Comparison of ENCODE assay signal across 1 cellular context in the genomic region with DNA sequence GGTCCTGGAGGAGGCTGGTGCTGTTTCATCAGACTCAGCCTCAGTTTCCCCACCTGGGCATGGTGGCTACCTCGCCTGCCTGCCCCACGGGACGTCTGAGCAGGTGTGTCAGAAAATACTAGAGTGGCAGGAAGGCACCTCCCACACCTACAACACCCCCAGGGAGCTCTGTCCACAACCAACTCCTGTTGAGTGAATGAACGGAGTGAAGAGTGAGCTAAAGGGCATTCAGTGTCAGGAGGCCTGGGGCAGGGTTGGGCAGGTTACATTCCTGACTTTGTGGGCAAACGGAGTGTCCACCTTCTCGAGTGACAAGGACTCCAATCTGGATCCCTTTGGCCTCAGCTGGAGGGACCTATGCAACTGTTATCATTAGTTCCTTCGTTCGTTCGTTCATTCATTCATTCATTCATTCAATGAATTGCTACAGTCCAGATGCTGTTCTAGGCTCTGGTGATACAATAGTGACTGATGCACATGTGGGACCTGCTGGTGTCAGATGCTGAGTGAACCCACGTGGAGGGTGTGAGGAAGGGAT.
TF ChIP-seq lines count a peak whose summit lies in the region.

No MANE protein-coding gene starts in this region.

TF ChIP-seq in K562, 482 proteins besides CTCF, POLR2A, EP300 and RAD21:
- TF ChIP-seq ZNF24 (IDR thresholded peaks at IDR 0.05): peak; percentile 83
- TF ChIP-seq, protein P1, sequence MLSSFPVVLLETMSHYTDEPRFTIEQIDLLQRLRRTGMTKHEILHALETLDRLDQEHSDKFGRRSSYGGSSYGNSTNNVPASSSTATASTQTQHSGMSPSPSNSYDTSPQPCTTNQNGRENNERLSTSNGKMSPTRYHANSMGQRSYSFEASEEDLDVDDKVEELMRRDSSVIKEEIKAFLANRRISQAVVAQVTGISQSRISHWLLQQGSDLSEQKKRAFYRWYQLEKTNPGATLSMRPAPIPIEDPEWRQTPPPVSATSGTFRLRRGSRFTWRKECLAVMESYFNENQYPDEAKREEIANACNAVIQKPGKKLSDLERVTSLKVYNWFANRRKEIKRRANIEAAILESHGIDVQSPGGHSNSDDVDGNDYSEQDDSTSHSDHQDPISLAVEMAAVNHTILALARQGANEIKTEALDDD (IDR thresholded peaks at IDR 0.05): no peak
